ENCODE assay signal across 20 cellular contexts in the genomic region with DNA sequence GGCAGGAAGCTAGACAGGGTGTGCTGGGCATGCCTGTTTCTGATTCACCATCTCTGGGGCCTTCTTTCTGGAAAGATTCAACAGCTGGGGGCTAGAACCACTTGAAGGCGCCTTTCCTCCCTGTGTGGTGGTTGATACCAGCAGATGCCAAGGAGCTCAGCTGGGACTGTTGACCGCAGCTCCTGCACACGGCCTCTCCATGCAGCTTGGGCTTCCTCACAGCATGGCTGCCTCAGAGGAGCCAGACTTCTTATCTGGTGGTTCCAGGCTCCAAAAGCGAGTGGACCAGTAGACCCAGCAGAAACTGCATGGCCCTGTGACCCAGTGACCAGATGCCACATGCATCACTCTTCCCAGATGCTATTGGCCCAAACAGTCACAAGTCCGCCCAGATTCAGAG.
A peak's percentile ranks its signal among the peaks of the same experiment; 100 is the strongest.
DNase-seq lines count a peak whose midpoint lies in the region; ATAC-seq, FAIRE-seq and TF ChIP-seq lines count a peak whose summit lies in the region.
"Had no signal": no experiment of that assay in that cellular context is flagged by ENCODE, and none has a peak within 500 bp of the region (broad histone marks: within the 10 kb centered on the region; RNA-seq: fewer than 3 reads in every experiment).

No MANE protein-coding gene starts in this region.

- TF ChIP-seq POLR2A in right lobe of liver (IDR thresholded peaks at IDR 0.05) (no peak), HepG2 (IDR thresholded peaks at IDR 0.05; ENCODE audit: insufficient read depth in 1 of 2, low read depth in 2 of 2, low read length in 2 of 2) (no peak), esophagus muscularis mucosa (IDR thresholded peaks at IDR 0.05; ENCODE audit: low read depth) (no peak), vagina (IDR thresholded peaks at IDR 0.05) (no peak)

- intact Hi-C loops in right lobe of liver (cut with DNase I) = no loop called here
- intact Hi-C loops in HepG2 (cut with micrococcal nuclease; ENCODE audit: unreplicated experiment) = no loop called here
- intact Hi-C loops in esophagus muscularis mucosa (cut with DNase I) = no loop called here
- intact Hi-C loops in posterior vena cava (cut with DNase I) = loop anchor here in 1 of 2 donors (5.0 kb wide), 1 partner anchor 350 kb away; a partner anchor contains a TSS
- intact Hi-C loops in vagina (cut with DNase I) = no loop called here

- H4K20me1 ChIP-seq in HepG2 (ENCODE audit: insufficient read depth, low read length) = no peaks in the 10 kb centered on the region

- BruUV-seq in HepG2 (replicated peaks; lab: Mats Ljungman, UMichigan) = no TSS peak

- no peak overlapping the region for H3K9ac ChIP-seq in HepG2 (ENCODE audit: insufficient read depth, low read depth, low read length)
- H3K9ac ChIP-seq: GM23248 had no signal

- CTCF ChIA-PET in HepG2 (lab: Yijun Ruan, JAX; ENCODE audit: low intra/inter-chr PET ratio, low total read pairs) = no interaction called here

- H3K4me1 ChIP-seq in right lobe of liver (no peaks in the 10 kb centered on the region), HepG2 (ENCODE audit: insufficient read depth, low read length) (no peaks in the 10 kb centered on the region), esophagus muscularis mucosa (no peaks in the 10 kb centered on the region), vagina (no peaks in the 10 kb centered on the region)
- H3K4me1 ChIP-seq: BE2C had no signal

- H3K4me3 ChIP-seq in right lobe of liver (no peak overlapping the region), HepG2 (replicated peaks in 1 of 3; ENCODE audit: insufficient read depth in 1 of 3, low read depth in 2 of 3, low read length in 3 of 3) (no peak overlapping the region), esophagus muscularis mucosa (no peak overlapping the region), vagina (no peak overlapping the region), brain microvascular endothelial cell (ENCODE audit: low read depth, low read length) (no peak overlapping the region)
- H3K4me3 ChIP-seq: GM23248 had no signal

- peak in 2 of 3 donors; percentile 1 to 17 for DNase-seq in right lobe of liver
- DNase-seq in HepG2 (ENCODE audit: low spot score) = no peak
- DNase-seq in esophagus muscularis mucosa (ENCODE audit: extremely low spot score) = peak; percentile 37
- peak; percentile 51 for DNase-seq in posterior vena cava (ENCODE audit: low spot score)
- DNase-seq in vagina (ENCODE audit: extremely low spot score in 2 of 2) = peak; percentile 69 to 81
- no peak for DNase-seq in brain microvascular endothelial cell
- DNase-seq: BE2C; CD8-positive, alpha-beta T cell; DND-41; GDM1; GM23248; KBM-7; NCI-H1092; NCI-H226; NCI-H526 treated with DMSO at 0.1 percent for 48 hours; NK-92 treated with Interleukin-12 subunit alpha and Interleukin-12 subunit beta, amount 100 ng/mL, for 24 hours; PC-3 had no signal

- in situ Hi-C loops in HepG2 (cut with HindIII; ENCODE audit: extremely low pct_ligation_motif_present, low pct_unique_long_range_greater_than_20kb) = no loop called here
- in situ Hi-C loops in brain microvascular endothelial cell (cut with HindIII; ENCODE audit: low pct_ligation_motif_present, low sequenced_read_pairs) = loop anchor here (10.0 to 25.0 kb wide), 2 partner anchors 68 to 105 kb away; no protein-coding TSS in a partner anchor

- H3K27me3 ChIP-seq in right lobe of liver (no peaks in the 10 kb centered on the region), HepG2 (ENCODE audit: control insufficient read depth in 1 of 2, insufficient read depth in 2 of 2, low read length in 2 of 2) (peaks cover 0 to 36% of the 10 kb centered on the region in 2 experiments; a peak in 3 of 5 replicates), esophagus muscularis mucosa (no peaks in the 10 kb centered on the region), vagina (no peaks in the 10 kb centered on the region), brain microvascular endothelial cell (replicated peaks) (no peaks in the 10 kb centered on the region)
- H3K27me3 ChIP-seq: BE2C had no signal

- TF ChIP-seq EP300 in HepG2 (IDR thresholded peaks at IDR 0.05; ENCODE audit: low read depth in 2 of 2, low read length in 2 of 2) (no peak), HepG2 (CRISPR knock-in tag; IDR thresholded peaks at IDR 0.05; ENCODE audit: borderline replicate concordance) (no peak), esophagus muscularis mucosa (IDR thresholded peaks at IDR 0.05) (no peak)

- FAIRE-seq in HepG2 (lab: Jason Lieb, UNC) = no peak
- FAIRE-seq: D721Med, HTR-8/SVneo had no signal

- POLR2A ChIA-PET in HepG2 (lab: Yijun Ruan, JAX) = no interaction called here

- no peak for TF ChIP-seq RAD21 in HepG2 (CRISPR knock-in tag; IDR thresholded peaks at IDR 0.05)

- ATAC-seq in right lobe of liver = no peak
- ATAC-seq in HepG2 = no peak
- no peak for ATAC-seq in GM19023 (IDR thresholded peaks at IDR 0.05; ENCODE audit: unreplicated experiment)
- ATAC-seq: CD8-positive, alpha-beta T cell; PC-3 had no signal

- H3K79me2 ChIP-seq in HepG2 (ENCODE audit: insufficient read depth, low read length) = no peaks in the 10 kb centered on the region

- H3K36me3 ChIP-seq in right lobe of liver (no peaks in the 10 kb centered on the region), HepG2 (replicated peaks in 1 of 2; ENCODE audit: control insufficient read depth in 1 of 2, insufficient read depth in 2 of 2, low read length in 2 of 2) (no peaks in the 10 kb centered on the region), esophagus muscularis mucosa (no peaks in the 10 kb centered on the region), vagina (no peaks in the 10 kb centered on the region), brain microvascular endothelial cell (replicated peaks) (no peaks in the 10 kb centered on the region)
- H3K36me3 ChIP-seq: BE2C had no signal

- H2AFZ ChIP-seq in HepG2 (ENCODE audit: low read length) = no peak overlapping the region
- H2AFZ ChIP-seq: GM23248 had no signal

- no peak overlapping the region for H3K27ac ChIP-seq in right lobe of liver
- no peak overlapping the region for H3K27ac ChIP-seq in HepG2 (ENCODE audit: extremely low read length, insufficient read depth, low read length)
- no peak overlapping the region for H3K27ac ChIP-seq in esophagus muscularis mucosa (replicated peaks in 1 of 4)
- no peak overlapping the region for H3K27ac ChIP-seq in vagina
- H3K27ac ChIP-seq in brain microvascular endothelial cell = no peak overlapping the region
- H3K27ac ChIP-seq: GM23248 had no signal

- H3K4me2 ChIP-seq in HepG2 (ENCODE audit: low read depth, low read length) = no peak overlapping the region

- H3K9me3 ChIP-seq in right lobe of liver (no peaks in the 10 kb centered on the region), HepG2 (ENCODE audit: low read length) (no peaks in the 10 kb centered on the region), esophagus muscularis mucosa (peaks cover 0 to 16% (median 6%) of the 10 kb centered on the region in 4 donors), vagina (no peaks in the 10 kb centered on the region)
- H3K9me3 ChIP-seq: BE2C had no signal

- TF ChIP-seq CTCF in right lobe of liver (IDR thresholded peaks at IDR 0.05) (no peak), HepG2 (CRISPR knock-in tag; IDR thresholded peaks at IDR 0.05) (no peak), esophagus muscularis mucosa (IDR thresholded peaks at IDR 0.05) (no peak), vagina (IDR thresholded peaks at IDR 0.05) (no peak), brain microvascular endothelial cell (IDR thresholded peaks at IDR 0.05; ENCODE audit: low read depth, low read length, missing control alignments) (no peak)

- WGBS in right lobe of liver (ENCODE audit: insufficient coverage, low coverage, low lambda C conversion rate, missing lambda C conversion rate) = 71% methylated on average over 1 of the region's 5 CpGs
- 0% methylated on average over 2 of the region's 5 CpGs for WGBS in HepG2 (ENCODE audit: low lambda C conversion rate)
- WGBS in esophagus muscularis mucosa = 100% methylated on average over 2 of the region's 5 CpGs

TF ChIP-seq in HepG2, 621 proteins besides CTCF, POLR2A, EP300 and RAD21 (continues in another document):
- TF ChIP-seq HNRNPLL (IDR thresholded peaks at IDR 0.05; ENCODE audit: low read depth, low read length, poor library complexity, severe bottlenecking) = no peak
- no peak for TF ChIP-seq FOXK2 (IDR thresholded peaks at IDR 0.05)
- TF ChIP-seq, protein P1, sequence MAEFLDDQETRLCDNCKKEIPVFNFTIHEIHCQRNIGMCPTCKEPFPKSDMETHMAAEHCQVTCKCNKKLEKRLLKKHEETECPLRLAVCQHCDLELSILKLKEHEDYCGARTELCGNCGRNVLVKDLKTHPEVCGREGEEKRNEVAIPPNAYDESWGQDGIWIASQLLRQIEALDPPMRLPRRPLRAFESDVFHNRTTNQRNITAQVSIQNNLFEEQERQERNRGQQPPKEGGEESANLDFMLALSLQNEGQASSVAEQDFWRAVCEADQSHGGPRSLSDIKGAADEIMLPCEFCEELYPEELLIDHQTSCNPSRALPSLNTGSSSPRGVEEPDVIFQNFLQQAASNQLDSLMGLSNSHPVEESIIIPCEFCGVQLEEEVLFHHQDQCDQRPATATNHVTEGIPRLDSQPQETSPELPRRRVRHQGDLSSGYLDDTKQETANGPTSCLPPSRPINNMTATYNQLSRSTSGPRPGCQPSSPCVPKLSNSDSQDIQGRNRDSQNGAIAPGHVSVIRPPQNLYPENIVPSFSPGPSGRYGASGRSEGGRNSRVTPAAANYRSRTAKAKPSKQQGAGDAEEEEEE (CRISPR knock-in tag; IDR thresholded peaks at IDR 0.05; ENCODE audit: borderline replicate concordance) = no peak
- no peak for TF ChIP-seq ZNF33B (CRISPR knock-in tag; IDR thresholded peaks at IDR 0.05)

Comparison
In these comparisons a context has a peak if more than half of its experiments do, and no peak if none do; other contexts are left out.
1. DNase-seq: peak in right lobe of liver (2 of 3), esophagus muscularis mucosa (single experiment), posterior vena cava (single experiment) and vagina (2 of 2); none in HepG2 (single experiment) and brain microvascular endothelial cell (single experiment).